In the genomic region with DNA sequence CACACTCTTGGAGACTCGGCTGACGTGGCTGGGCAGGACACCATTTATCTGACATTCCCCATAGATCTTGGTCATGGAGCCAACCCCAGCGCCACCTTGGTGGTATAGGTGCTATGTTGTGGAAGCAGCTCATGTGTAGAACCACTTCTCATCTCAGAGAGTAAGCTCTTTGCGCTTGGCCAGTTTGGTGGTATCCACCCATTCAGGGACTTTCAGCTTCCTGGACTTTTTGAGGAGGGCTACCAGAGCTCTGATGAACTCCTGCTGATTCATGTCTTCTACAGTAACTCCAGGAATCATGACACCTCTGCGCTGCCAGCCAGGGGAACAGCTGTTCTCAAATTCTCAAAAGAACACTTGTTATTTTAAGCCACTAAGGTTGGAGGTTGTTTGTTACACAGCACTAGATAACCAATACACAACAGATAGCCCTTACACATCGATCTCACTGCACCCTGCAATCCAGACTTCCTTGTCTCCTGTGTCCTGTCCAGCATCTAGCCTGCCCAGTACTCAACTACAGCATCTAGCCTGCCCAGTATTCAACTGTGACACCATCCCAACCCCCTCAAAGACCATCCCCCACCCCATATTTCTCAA, we compare ENCODE assay signal across 27 cellular contexts.
"Had no signal": no experiment of that assay in that cellular context is flagged by ENCODE, and none has a peak within 500 bp of the region (broad histone marks: within the 10 kb centered on the region; RNA-seq: fewer than 3 reads in every experiment).

No MANE protein-coding gene starts in this region.

- ATAC-seq: gastroesophageal sphincter, left cardiac atrium, left ventricle myocardium superior, pancreas, upper lobe of right lung had no signal

- H3K27ac Mint-ChIP-seq: activated naive CD4-positive, alpha-beta T cell treated with anti-CD3 and anti-CD28 coated beads, Interleukin-2, amount 50 U/mL, for 24 hours; stimulated activated effector memory CD8-positive, alpha-beta T cell treated with anti-CD3 and anti-CD28 coated beads, Interleukin-12 subunit alpha, Interleukin-12 subunit beta, amount 100 ng/mL, for 72 hours had no signal

- H3K4me3 ChIP-seq: colonic mucosa, gastroesophageal sphincter, hepatocyte, pancreas, prostate gland, sigmoid colon, stomach, thyroid gland, upper lobe of right lung had no signal

- H3K4me3 Mint-ChIP-seq: activated naive CD4-positive, alpha-beta T cell treated with anti-CD3 and anti-CD28 coated beads, Interleukin-2, amount 50 U/mL, for 24 hours; nephron progenitor cell; stimulated activated effector memory CD8-positive, alpha-beta T cell treated with anti-CD3 and anti-CD28 coated beads, Interleukin-12 subunit alpha, Interleukin-12 subunit beta, amount 100 ng/mL, for 72 hours had no signal

- H3K9me3 Mint-ChIP-seq: activated naive CD4-positive, alpha-beta T cell treated with anti-CD3 and anti-CD28 coated beads, Interleukin-2, amount 50 U/mL, for 24 hours; stimulated activated effector memory CD8-positive, alpha-beta T cell treated with anti-CD3 and anti-CD28 coated beads, Interleukin-12 subunit alpha, Interleukin-12 subunit beta, amount 100 ng/mL, for 72 hours had no signal

- H3K27me3 ChIP-seq: colonic mucosa, gastroesophageal sphincter, hepatocyte, pancreas, sigmoid colon, stomach, thyroid gland, upper lobe of right lung had no signal

- H3K36me3 ChIP-seq: colonic mucosa, gastroesophageal sphincter, pancreas, prostate gland, sigmoid colon, stomach, thyroid gland, upper lobe of right lung had no signal

- DNase-seq: activated CD4-positive, alpha-beta T cell treated with anti-CD3 and anti-CD28 coated beads, Interleukin-2, amount 50 U/mL, for 1 hour; activated CD4-positive, CD25-positive, alpha-beta regulatory T cell treated with anti-CD3 and anti-CD28 coated beads, Interleukin-2, amount 50 U/mL, for 72 hours; activated CD8-positive, alpha-beta memory T cell treated with anti-CD3 and anti-CD28 coated beads, Interleukin-2, amount 50 U/mL, for 4 hours; activated gamma-delta T cell; activated T-cell treated with anti-CD3 and anti-CD28 coated beads, Interleukin-2, amount 50 U/mL, for 1 hour; anterior cingulate cortex; cerebellar nuclear complex; colonic mucosa; effector CD8-positive, alpha-beta T cell; islet precursor cell; left cardiac atrium; left ventricle myocardium superior; nephron progenitor cell; pancreas; retina; sigmoid colon; small intestine; stimulated activated CD4-positive, alpha-beta T cell treated with anti-CD3 and anti-CD28 coated beads, Interleukin-4, amount 100 ng/mL, for 24 hours; stomach; T-helper 9 cell; thyroid gland; upper lobe of right lung had no signal

- H3K36me3 Mint-ChIP-seq: activated naive CD4-positive, alpha-beta T cell treated with anti-CD3 and anti-CD28 coated beads, Interleukin-2, amount 50 U/mL, for 24 hours; stimulated activated effector memory CD8-positive, alpha-beta T cell treated with anti-CD3 and anti-CD28 coated beads, Interleukin-12 subunit alpha, Interleukin-12 subunit beta, amount 100 ng/mL, for 72 hours had no signal

- H3K4me2 ChIP-seq: hepatocyte had no signal

- H3K27ac ChIP-seq: colonic mucosa, gastroesophageal sphincter, hepatocyte, pancreas, prostate gland, sigmoid colon, stomach, thyroid gland, upper lobe of right lung had no signal

- H3K4me1 ChIP-seq: colonic mucosa, gastroesophageal sphincter, prostate gland, thyroid gland, upper lobe of right lung had no signal

- H2AFZ ChIP-seq: hepatocyte had no signal

- H3K27me3 Mint-ChIP-seq: activated naive CD4-positive, alpha-beta T cell treated with anti-CD3 and anti-CD28 coated beads, Interleukin-2, amount 50 U/mL, for 24 hours had no signal

- H3K79me2 ChIP-seq: hepatocyte had no signal

- H3K9me3 ChIP-seq: colonic mucosa, pancreas, prostate gland, sigmoid colon, stomach, thyroid gland, upper lobe of right lung had no signal
